ENCODE assay signal across 11 cellular contexts in the genomic region with DNA sequence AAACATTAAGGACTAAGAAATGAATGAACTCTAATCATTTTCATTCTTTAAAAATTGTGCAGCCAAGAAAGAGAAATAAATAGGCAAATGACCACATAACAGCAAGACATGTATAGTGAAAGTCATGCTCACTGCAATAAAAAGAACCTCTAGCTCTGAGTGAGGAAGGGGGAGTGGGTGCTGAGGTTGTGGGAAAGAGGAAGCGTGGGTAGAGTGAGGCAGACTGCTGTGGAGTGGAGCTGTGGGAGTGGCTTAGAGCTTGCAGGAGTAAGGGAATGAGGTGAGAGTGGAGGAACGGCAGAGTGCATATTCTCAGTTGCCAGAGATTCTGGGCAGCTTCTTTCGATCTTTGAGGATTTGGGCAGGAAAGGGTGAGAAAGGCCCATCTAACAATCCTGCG. TPM values are rescaled to one million over a fixed set of nuclear protein-coding genes. Genes with fewer than 3 reads are reported as not detected.
DNase-seq lines count a peak whose midpoint lies in the region; ATAC-seq and TF ChIP-seq lines count a peak whose summit lies in the region.
"Had no signal": no experiment of that assay in that cellular context is flagged by ENCODE, and none has a peak within 500 bp of the region (broad histone marks: within the 10 kb centered on the region; RNA-seq: fewer than 3 reads in every experiment).

No MANE protein-coding gene starts in this region.

- no peak overlapping the region for H3K4me3 ChIP-seq in DND-41 (ENCODE audit: low read depth in 1 of 2, low read length in 2 of 2)
- no peak overlapping the region for H3K4me3 ChIP-seq in osteoblast (ENCODE audit: insufficient read depth, low read length)
- H3K4me3 ChIP-seq: pancreas had no signal

- no peak overlapping the region for H3K9ac ChIP-seq in DND-41 (ENCODE audit: low read depth, low read length)

- H3K36me3 ChIP-seq in DND-41 (ENCODE audit: insufficient read depth, low read length): no peaks in the 10 kb centered on the region
- no peaks in the 10 kb centered on the region for H3K36me3 ChIP-seq in osteoblast (ENCODE audit: insufficient read depth, low read length)
- H3K36me3 ChIP-seq: pancreas had no signal

- no peaks in the 10 kb centered on the region for H3K79me2 ChIP-seq in DND-41 (ENCODE audit: insufficient read depth, low read length)
- no peaks in the 10 kb centered on the region for H3K79me2 ChIP-seq in osteoblast (ENCODE audit: insufficient read depth, low read length)

- no peaks in the 10 kb centered on the region for H4K20me1 ChIP-seq in DND-41 (ENCODE audit: insufficient read depth, low read length)
- H4K20me1 ChIP-seq in osteoblast (ENCODE audit: insufficient read depth, low read length): no peaks in the 10 kb centered on the region

- TF ChIP-seq CTCF in DND-41 (IDR thresholded peaks at IDR 0.05; ENCODE audit: borderline replicate concordance, extremely low read depth, low read length, poor library complexity, severe bottlenecking) (no peak), osteoblast (IDR thresholded peaks at IDR 0.05; ENCODE audit: extremely low read depth, low read depth, low read length) (no peak)

- H3K27ac ChIP-seq in DND-41 (ENCODE audit: low read length): no peak overlapping the region
- no peak overlapping the region for H3K27ac ChIP-seq in osteoblast (ENCODE audit: low read depth, low read length)
- H3K27ac ChIP-seq: pancreas had no signal

- H3K4me1 ChIP-seq in DND-41 (ENCODE audit: insufficient read depth, low read length): peaks cover 5% of the 10 kb centered on the region; the same call in 1 of the 2 replicates
- no peaks in the 10 kb centered on the region for H3K4me1 ChIP-seq in osteoblast (ENCODE audit: insufficient read depth, low read length)
- H3K4me1 ChIP-seq: pancreas had no signal

- H3K4me2 ChIP-seq in DND-41 (ENCODE audit: insufficient read depth, low read length): peak overlapping the region; percentile 47; the same call in 1 of the 2 replicates
- peak overlapping the region; percentile 9 for H3K4me2 ChIP-seq in osteoblast (ENCODE audit: insufficient read depth, low read length)

- DNase-seq in DND-41 (no peak), osteoblast (ENCODE audit: insufficient read length, low spot score, missing footprints) (no peak), OCI-M2 (lab: John Stamatoyannopoulos, UW; ENCODE audit: unreplicated experiment) (no peak), ACHN (no peak)
- peak; percentile 44 to 52 for DNase-seq in activated T-cell treated with anti-CD3 and anti-CD28 coated beads, Interleukin-2, amount 50 U/mL, for 48 hours

- ATAC-seq in DND-41 (ENCODE audit: insufficient read depth, low read depth) (peak; percentile 59; the same call in 2 of the 3 replicates), HG03460 (IDR thresholded peaks at IDR 0.05; ENCODE audit: unreplicated experiment) (peak; percentile 69), GM18505 (IDR thresholded peaks at IDR 0.05; ENCODE audit: unreplicated experiment) (no peak), HG03175 (IDR thresholded peaks at IDR 0.05; ENCODE audit: unreplicated experiment) (no peak)

- H2AFZ ChIP-seq in DND-41 (ENCODE audit: low read depth, low read length) (peak overlapping the region; percentile 44; the same call in 1 of the 2 replicates), osteoblast (ENCODE audit: low read length) (no peak overlapping the region)

- in situ Hi-C loops in ACHN (cut with HindIII; ENCODE audit: low pct_ligation_motif_present, low pct_unique_long_range_greater_than_20kb, low sequenced_read_pairs): no loop called here

- H3K9me3 ChIP-seq in DND-41 (ENCODE audit: insufficient read depth, low read length, severe bottlenecking): no peaks in the 10 kb centered on the region
- no peaks in the 10 kb centered on the region for H3K9me3 ChIP-seq in osteoblast (ENCODE audit: low read depth, low read length)
- H3K9me3 ChIP-seq: pancreas had no signal

- TF ChIP-seq POLR2A in GM18505 (IDR thresholded peaks at IDR 0.05; ENCODE audit: borderline replicate concordance, extremely low read depth, insufficient read depth, insufficient read length): no peak

- H3K27me3 ChIP-seq in DND-41 (ENCODE audit: insufficient read depth, low read length, poor library complexity): peaks cover 9% of the 10 kb centered on the region
- peaks cover 3% of the 10 kb centered on the region for H3K27me3 ChIP-seq in osteoblast (ENCODE audit: insufficient read depth, low read length)
- H3K27me3 ChIP-seq: pancreas had no signal

RNA-seq across cellular contexts. Expression of a gene that starts 10.4 kb away (rescaled TPM):
- total RNA-seq in osteoblast: not detected in 2 replicates
- total RNA-seq: NCI-H460, pancreas, urinary bladder had no signal

RNA-seq across cellular contexts. Expression of a gene that starts 20.0 kb away (rescaled TPM):
- not detected in 2 replicates for total RNA-seq in osteoblast
- total RNA-seq: NCI-H460, pancreas, urinary bladder had no signal

RNA-seq across cellular contexts. Expression of a gene that starts 48.0 kb away (rescaled TPM):
- total RNA-seq in osteoblast: not detected in 2 replicates
- total RNA-seq: NCI-H460, pancreas, urinary bladder had no signal

RNA-seq across cellular contexts. Expression of a gene that starts 53.1 kb away (rescaled TPM):
- total RNA-seq in osteoblast: 2.2 and 3.5 TPM in 2 replicates

RNA-seq across cellular contexts. Expression of a gene that starts 59.9 kb away (rescaled TPM):
- total RNA-seq in osteoblast: 9.0 and 9.4 TPM in 2 replicates

Comparison
In these comparisons a context has a peak if more than half of its experiments do, and no peak if none do; other contexts are left out.
1. ATAC-seq: peak in DND-41 (single experiment) and HG03460 (single experiment); none in GM18505 (single experiment) and HG03175 (single experiment).
2. DNase-seq: peak in activated T-cell treated with anti-CD3 and anti-CD28 coated beads, Interleukin-2, amount 50 U/mL, for 48 hours (2 of 2); none in DND-41 (single experiment), osteoblast (single experiment), OCI-M2 (single experiment) and ACHN (single experiment).